ENCODE assay signal across 8 cellular contexts in the genomic region with DNA sequence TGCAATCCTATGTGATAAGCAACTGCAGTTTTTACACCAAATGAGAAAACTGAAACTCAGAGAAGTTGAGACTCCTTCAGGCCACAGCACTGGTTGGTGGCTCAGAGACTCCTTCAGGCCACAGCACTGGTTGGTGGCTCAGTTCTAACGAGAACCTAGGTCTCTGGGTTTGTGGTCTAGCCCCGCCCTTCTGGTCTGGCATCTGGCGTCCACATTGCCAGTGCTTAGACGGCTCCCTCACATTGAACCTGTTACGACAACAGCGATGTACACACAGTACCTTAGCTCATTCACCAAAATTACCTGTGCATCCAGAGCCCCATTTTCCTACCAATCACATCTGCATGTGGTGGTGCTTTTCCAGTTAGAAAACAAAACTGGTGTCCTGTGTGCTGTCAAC.
DNase-seq lines count a peak whose midpoint lies in the region; ATAC-seq lines count a peak whose summit lies in the region.

No MANE protein-coding gene starts in this region.

- ATAC-seq in HG03159 (IDR thresholded peaks at IDR 0.05; ENCODE audit: unreplicated experiment) = peak; percentile 42

- peak; percentile 23 to 43 (median 24) for DNase-seq in stimulated activated CD4-positive, alpha-beta T cell treated with anti-CD3 and anti-CD28 coated beads, Interleukin-12 subunit alpha, Interleukin-12 subunit beta, amount 100 ng/mL, for 48 hours (ENCODE audit: low read depth in 2 of 3, low spot score in 1 of 3)
- DNase-seq in stimulated activated CD4-positive, alpha-beta T cell treated with anti-CD3 and anti-CD28 coated beads, Interleukin-12 subunit alpha, Interleukin-12 subunit beta, amount 100 ng/mL, for 4 hours = no peak
- DNase-seq in activated CD8-positive, alpha-beta memory T cell treated with anti-CD3 and anti-CD28 coated beads for 48 hours (ENCODE audit: low read depth in 2 of 3, low spot score in 2 of 3) = peak; percentile 12 to 24 (median 16)
- DNase-seq in myocyte (ENCODE audit: low read depth) = peak; percentile 28
- no peak for DNase-seq in germinal center (ENCODE audit: low spot score)
- DNase-seq in NCI-H82 (lab: John Stamatoyannopoulos, UW) = no peak
- no peak for DNase-seq in cerebellar cortex (ENCODE audit: low spot score)

Comparison
In these comparisons a context has a peak if more than half of its experiments do, and no peak if none do; other contexts are left out.
1. DNase-seq: peak in stimulated activated CD4-positive, alpha-beta T cell treated with anti-CD3 and anti-CD28 coated beads, Interleukin-12 subunit alpha, Interleukin-12 subunit beta, amount 100 ng/mL, for 48 hours (3 of 3), activated CD8-positive, alpha-beta memory T cell treated with anti-CD3 and anti-CD28 coated beads for 48 hours (3 of 3) and myocyte (single experiment); none in stimulated activated CD4-positive, alpha-beta T cell treated with anti-CD3 and anti-CD28 coated beads, Interleukin-12 subunit alpha, Interleukin-12 subunit beta, amount 100 ng/mL, for 4 hours (single experiment), germinal center (single experiment), NCI-H82 (single experiment) and cerebellar cortex (single experiment).